Comparison of ENCODE assay signal across 16 cellular contexts in genomic region chr7:158774916-158775315, GRCh38.
"Had no signal": no experiment of that assay in that cellular context is flagged by ENCODE, and none has a peak within 500 bp of the region (broad histone marks: within the 10 kb centered on the region; RNA-seq: fewer than 3 reads in every experiment).

No MANE protein-coding gene starts in this region.

- H3K4me1 Mint-ChIP-seq: memory B cell had no signal

- H3K9me3 ChIP-seq: ovary, psoas muscle, right lobe of liver, stomach had no signal

- H3K4me1 ChIP-seq: right lobe of liver had no signal

- H3K9me3 Mint-ChIP-seq: memory B cell; stimulated activated effector memory CD8-positive, alpha-beta T cell treated with anti-CD3 and anti-CD28 coated beads, Interleukin-12 subunit alpha, Interleukin-12 subunit beta, amount 100 ng/mL, for 72 hours; T-helper 2 cell treated with Interferon-gamma antibody and Interleukin-4, amounts not matched to agents 5 μg/mL and 100 μg/mL, for 36 hours; type B pancreatic cell; WTC11 had no signal

- H3K4me3 Mint-ChIP-seq: activated CD4-positive, alpha-beta memory T cell treated with anti-CD3 and anti-CD28 coated beads, Interleukin-2, amount 10 ng/mL, durations not matched to agents 7 days and 5 days; activated CD4-positive, alpha-beta T cell treated with anti-CD3 and anti-CD28 coated beads for 36 hours; memory B cell; stimulated activated effector memory CD8-positive, alpha-beta T cell treated with anti-CD3 and anti-CD28 coated beads, Interleukin-12 subunit alpha, Interleukin-12 subunit beta, amount 100 ng/mL, for 72 hours; T-helper 2 cell treated with Interferon-gamma antibody and Interleukin-4, amounts not matched to agents 5 μg/mL and 100 μg/mL, for 36 hours; type B pancreatic cell; WTC11 had no signal

- H3K4me3 ChIP-seq: ovary, psoas muscle, right lobe of liver, stomach had no signal

- FAIRE-seq: small intestine, TTC549 had no signal

- H3K27me3 ChIP-seq: ovary, right lobe of liver, stomach had no signal

- H3K27me3 Mint-ChIP-seq: activated CD4-positive, alpha-beta memory T cell treated with anti-CD3 and anti-CD28 coated beads, Interleukin-2, amount 10 ng/mL, durations not matched to agents 7 days and 5 days; activated CD4-positive, alpha-beta T cell treated with anti-CD3 and anti-CD28 coated beads for 36 hours; memory B cell; type B pancreatic cell had no signal

- H3K27ac Mint-ChIP-seq: activated CD4-positive, alpha-beta memory T cell treated with anti-CD3 and anti-CD28 coated beads, Interleukin-2, amount 10 ng/mL, durations not matched to agents 7 days and 5 days; memory B cell; stimulated activated effector memory CD8-positive, alpha-beta T cell treated with anti-CD3 and anti-CD28 coated beads, Interleukin-12 subunit alpha, Interleukin-12 subunit beta, amount 100 ng/mL, for 72 hours; type B pancreatic cell; WTC11 had no signal

- DNase-seq: activated CD4-positive, alpha-beta memory T cell treated with anti-CD3 and anti-CD28 coated beads, Interleukin-2, amount 10 ng/mL, durations not matched to agents 7 days and 5 days; activated CD4-positive, alpha-beta T cell treated with anti-CD3 and anti-CD28 coated beads for 36 hours; activated naive CD4-positive, alpha-beta T cell treated with Interleukin-2 at 50 U/mL for 16 hours; foreskin fibroblast; ovary; psoas muscle; right lobe of liver; small intestine; stimulated activated CD4-positive, alpha-beta T cell treated with anti-CD3 and anti-CD28 coated beads, Interleukin-4, amount 100 ng/mL, for 1 hour; stomach had no signal

- H3K36me3 ChIP-seq: ovary had no signal

- H3K27ac ChIP-seq: ovary, psoas muscle, right lobe of liver, stomach had no signal
